Comparison of ENCODE assay signal across 8 cellular contexts in the genomic region with DNA sequence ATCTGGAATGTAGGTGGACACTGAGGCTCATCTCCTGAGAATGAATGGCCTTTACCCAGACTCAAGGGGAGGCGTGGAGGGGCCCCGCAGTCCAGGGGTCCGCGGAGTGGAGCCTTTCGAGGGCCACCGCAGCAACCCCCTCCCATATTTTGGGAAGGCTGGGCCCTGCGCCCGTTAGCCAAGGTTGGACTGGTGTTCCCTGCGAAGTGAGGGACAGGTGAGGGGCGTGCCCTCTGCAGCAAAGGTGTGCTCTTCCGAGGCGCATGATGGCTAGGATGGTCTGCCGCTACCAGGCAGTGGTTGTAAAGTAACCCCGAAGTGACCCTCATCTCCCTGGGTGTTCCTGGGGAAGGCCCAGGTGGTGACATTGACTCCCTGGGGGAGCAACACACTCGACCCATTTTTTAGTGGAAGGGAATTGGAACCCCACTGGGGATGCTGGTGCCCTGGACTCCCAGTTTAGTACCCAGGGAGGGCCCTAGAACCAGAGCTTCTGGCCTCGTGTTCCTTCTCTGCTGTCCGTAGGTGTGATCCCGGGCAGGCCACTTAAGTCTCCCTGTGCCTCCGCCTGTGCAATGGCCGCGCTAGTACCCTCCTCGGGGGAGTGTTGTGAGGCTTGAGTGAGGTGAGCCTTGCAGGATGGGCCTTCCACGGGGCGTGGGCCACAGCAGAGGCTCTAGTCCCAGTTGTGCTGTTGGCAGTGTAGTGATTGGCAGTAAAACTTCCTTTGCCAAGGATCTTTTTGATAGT. TPM values are rescaled to one million over a fixed set of nuclear protein-coding genes. Genes with fewer than 3 reads are reported as not detected.
DNase-seq lines count a peak whose midpoint lies in the region; ATAC-seq and TF ChIP-seq lines count a peak whose summit lies in the region.

No MANE protein-coding gene starts in this region.

- intact Hi-C loops in heart left ventricle (cut with DNase I) (loop anchor here in 6 of 10 donors (10.0 kb wide), 3 partner anchors 206 to 396 kb away; no protein-coding TSS in a partner anchor), Right ventricle myocardium superior (cut with DNase I) (no loop called here), colonic mucosa (cut with DNase I) (loop anchor here (10.0 kb wide), 1 partner anchor 396 kb away; no protein-coding TSS in a partner anchor), uterus (cut with DNase I; ENCODE audit: low total_unique reads) (loop anchor here (10.0 kb wide), 1 partner anchor 216 kb away; a partner anchor contains a TSS)

- WGBS in heart left ventricle, 4 donors = 64 to 68% (median 67%) methylated on average over 23 to 24 of the region's 24 CpGs

- H3K4me3 ChIP-seq in heart left ventricle (peak overlapping the region; percentile 28 to 73 (median 52)), colonic mucosa (peak overlapping the region; percentile 81), mucosa of rectum (ENCODE audit: low read length in 2 of 2) (peak overlapping the region; percentile 52 to 67), uterus (peak overlapping the region; percentile 9 to 40)

- H3K9me3 ChIP-seq in heart left ventricle (no peaks in the 10 kb centered on the region), colonic mucosa (no peaks in the 10 kb centered on the region), mucosa of rectum (ENCODE audit: control insufficient read depth in 2 of 2, low read length in 2 of 2) (no peaks in the 10 kb centered on the region), uterus (no peaks in the 10 kb centered on the region)

- TF ChIP-seq POLR2A in heart left ventricle (IDR thresholded peaks at IDR 0.05) = no peak
- TF ChIP-seq POLR2A in uterus (IDR thresholded peaks at IDR 0.05) = no peak

- H3K27ac ChIP-seq in heart left ventricle (peak overlapping the region in 2 of 12 donors; percentile 29 to 44), colonic mucosa (no peak overlapping the region), mucosa of rectum (ENCODE audit: low read depth in 2 of 2, low read length in 2 of 2) (no peak overlapping the region), uterus (peak overlapping the region in 1 of 2 donors; percentile 18)

- TF ChIP-seq CTCF in heart left ventricle (IDR thresholded peaks at IDR 0.05) (no peak), colonic mucosa (IDR thresholded peaks at IDR 0.05) (no peak), uterus (IDR thresholded peaks at IDR 0.05) (no peak)

- H3K9ac ChIP-seq in colonic mucosa (ENCODE audit: low read depth in 2 of 2, low read length in 2 of 2) (peak overlapping the region; percentile 55 to 87), mucosa of rectum (ENCODE audit: low read depth in 1 of 2, low read length in 2 of 2) (peak overlapping the region; percentile 8 to 71)

- no peaks in the 10 kb centered on the region for H3K36me3 ChIP-seq in heart left ventricle
- no peaks in the 10 kb centered on the region for H3K36me3 ChIP-seq in colonic mucosa
- no peaks in the 10 kb centered on the region for H3K36me3 ChIP-seq in mucosa of rectum (ENCODE audit: control insufficient read depth in 2 of 2, insufficient read depth in 2 of 2, low read length in 2 of 2)
- H3K36me3 ChIP-seq in uterus = no peaks in the 10 kb centered on the region

- DNase-seq in heart left ventricle = no peak
- DNase-seq in Right ventricle myocardium superior = no peak
- DNase-seq in colonic mucosa = no peak
- no peak for DNase-seq in uterus
- no peak for DNase-seq in NCI-H2227 (lab: John Stamatoyannopoulos, UW; ENCODE audit: unreplicated experiment)
- no peak for DNase-seq in A172 (ENCODE audit: low spot score)

- H3K4me1 ChIP-seq in heart left ventricle = peaks cover 0 to 16% (median 6%) of the 10 kb centered on the region in 12 donors
- no peaks in the 10 kb centered on the region for H3K4me1 ChIP-seq in colonic mucosa
- peaks cover 3 to 4% of the 10 kb centered on the region in 2 donors for H3K4me1 ChIP-seq in mucosa of rectum (ENCODE audit: control insufficient read depth in 2 of 2, insufficient read depth in 2 of 2, low read length in 2 of 2)
- peaks cover 0 to 7% of the 10 kb centered on the region in 2 donors for H3K4me1 ChIP-seq in uterus

- ATAC-seq in heart left ventricle = no peak
- ATAC-seq in Right ventricle myocardium superior (ENCODE audit: poor library complexity) = no peak
- ATAC-seq in GM19351 (IDR thresholded peaks at IDR 0.05; ENCODE audit: unreplicated experiment) = no peak

- H3K27me3 ChIP-seq in heart left ventricle (peaks cover 0 to 28% (median 0%) of the 10 kb centered on the region in 9 donors), colonic mucosa (no peaks in the 10 kb centered on the region), mucosa of rectum (ENCODE audit: control insufficient read depth in 2 of 2, insufficient read depth in 2 of 2, low read length in 2 of 2) (peaks cover 5 to 6% of the 10 kb centered on the region in 2 donors), uterus (no peaks in the 10 kb centered on the region)

RNA-seq across cellular contexts. Expression of a gene that starts 0.8 kb away (rescaled TPM):
- total RNA-seq in heart left ventricle = 1 to 10 TPM in 7 of 9 donors, under 1 TPM in 2; 0.64 to 7.8 (median 4.5) TPM
- polyA plus RNA-seq in heart left ventricle = 1 to 10 TPM; 2.7 to 5.3 TPM
- 3.3 TPM for total RNA-seq in Right ventricle myocardium superior
- 1 to 10 TPM; 4.2 to 4.5 TPM for total RNA-seq in colonic mucosa
- 1 to 10 TPM in 1 of 4 donors, under 1 TPM in 1, not detected in 2; 0.35 to 5.4 TPM for total RNA-seq in uterus
- total RNA-seq in A172 (2014; rRNA removed; shearing (Covaris generic)) = 7.4 and 10.8 TPM in 2 replicates

RNA-seq across cellular contexts. Expression of a gene that starts 57.6 kb away (rescaled TPM):
- total RNA-seq in heart left ventricle = not detected
- polyA plus RNA-seq in heart left ventricle = not detected
- total RNA-seq in Right ventricle myocardium superior = not detected
- total RNA-seq in colonic mucosa = 1 to 10 TPM; 3.1 to 4.0 TPM
- not detected for total RNA-seq in uterus
- total RNA-seq in A172 (2014; rRNA removed; shearing (Covaris generic)) = not detected in 2 replicates

Comparison
In these comparisons a context has a peak if more than half of its experiments do, and no peak if none do; other contexts are left out.
1. H3K4me3 ChIP-seq: peak in every context shown above with its lines; median percentile 81 in colonic mucosa; 60 in mucosa of rectum; 52 in heart left ventricle; 24 in uterus.